ENCODE assay signal across 9 cellular contexts in genomic region chr16:16004314-16004749, GRCh38. TPM values are rescaled to one million over a fixed set of nuclear protein-coding genes. Genes with fewer than 3 reads are reported as not detected.
DNase-seq lines count a peak whose midpoint lies in the region; TF ChIP-seq lines count a peak whose summit lies in the region.
"Had no signal": no experiment of that assay in that cellular context is flagged by ENCODE, and none has a peak within 500 bp of the region (broad histone marks: within the 10 kb centered on the region; RNA-seq: fewer than 3 reads in every experiment).

No MANE protein-coding gene starts in this region.

- in situ Hi-C loops in G401 (cut with HindIII; ENCODE audit: low sequenced_read_pairs), result no loop called here

- no peaks in the 10 kb centered on the region for H4K20me1 ChIP-seq in SK-N-SH (ENCODE audit: insufficient read depth)

- TF ChIP-seq POLR2A in stomach (IDR thresholded peaks at IDR 0.05), result no peak

- POLR2A ChIA-PET in SK-N-SH (lab: Yijun Ruan, JAX), result no interaction called here

- TF ChIP-seq EP300 in SK-N-SH (IDR thresholded peaks at IDR 0.05; ENCODE audit: borderline replicate concordance in 1 of 2, low read depth in 1 of 2, low read length in 1 of 2), result peak in 1 of 2 experiments; percentile 47; a peak in 1 of 4 replicates
- no peak for TF ChIP-seq EP300 in stomach (IDR thresholded peaks at IDR 0.05)

- TF ChIP-seq CTCF in SK-N-SH (IDR thresholded peaks at IDR 0.05) (no peak), fibroblast of pulmonary artery (IDR thresholded peaks at IDR 0.05; ENCODE audit: low read length, missing control alignments) (no peak), stomach (IDR thresholded peaks at IDR 0.05) (no peak)

- H3K9me2 ChIP-seq in SK-N-SH, result no peaks in the 10 kb centered on the region

- H3K27ac ChIP-seq in SK-N-SH (ENCODE audit: low read depth in 2 of 2, low read length in 1 of 2) (peak overlapping the region in 1 of 2 experiments; percentile 75; a peak in 3 of 4 replicates), stomach (peak overlapping the region in 4 of 5 donors; percentile 49 to 65 (median 58))

- no peaks in the 10 kb centered on the region for H3K27me3 ChIP-seq in SK-N-SH (ENCODE audit: insufficient read depth)
- no peaks in the 10 kb centered on the region for H3K27me3 ChIP-seq in stomach

- TF ChIP-seq RAD21 in SK-N-SH (IDR thresholded peaks at IDR 0.05; ENCODE audit: low read length), result no peak

- no peak overlapping the region for H3K9ac ChIP-seq in SK-N-SH

- H2AFZ ChIP-seq in SK-N-SH (ENCODE audit: low read depth), result no peak overlapping the region

- peak; percentile 63 for DNase-seq in H4 (ENCODE audit: low spot score)
- no peak for DNase-seq in SK-N-SH
- DNase-seq in fibroblast of pulmonary artery (ENCODE audit: low read depth), result peak; percentile 75
- no peak for DNase-seq in stomach
- DNase-seq in NAMALWA (ENCODE audit: low spot score), result no peak
- DNase-seq in head of caudate nucleus, result no peak
- DNase-seq in activated CD4-positive, alpha-beta T cell treated with anti-CD3 and anti-CD28 coated beads for 4 hours, result no peak
- no peak for DNase-seq in G401 (ENCODE audit: low spot score)
- DNase-seq: activated CD8-positive, alpha-beta memory T cell treated with anti-CD3 and anti-CD28 coated beads for 24 hours had no signal

- no peak overlapping the region for H3K4me3 ChIP-seq in SK-N-SH (ENCODE audit: low read depth in 2 of 2, low read length in 1 of 2)
- H3K4me3 ChIP-seq in fibroblast of pulmonary artery (replicated peaks; ENCODE audit: low read depth, low read length), result no peak overlapping the region
- H3K4me3 ChIP-seq in stomach, result no peak overlapping the region

- peaks cover 71% of the 10 kb centered on the region for H3K79me2 ChIP-seq in SK-N-SH (ENCODE audit: insufficient read depth)

- H3K36me3 ChIP-seq in SK-N-SH (replicated peaks in 1 of 2; ENCODE audit: control insufficient read depth in 1 of 2, insufficient read depth in 2 of 2, low read length in 1 of 2) (no peaks in the 10 kb centered on the region), stomach (peaks cover 0 to 8% (median 6%) of the 10 kb centered on the region in 4 donors)

- intact Hi-C loops in stomach (cut with DNase I; ENCODE audit: low total_unique reads) (no loop called here), head of caudate nucleus (cut with DNase I) (no loop called here)

- WGBS in SK-N-SH (ENCODE audit: low lambda C conversion rate), result 47% methylated on average over 5 of the region's 5 CpGs
- WGBS in stomach, 5 donors, result 38 to 48% (median 41%) methylated on average over 5 of the region's 5 CpGs

- H3K9me3 ChIP-seq in SK-N-SH (no peaks in the 10 kb centered on the region), stomach (no peaks in the 10 kb centered on the region)

- H3F3A ChIP-seq in SK-N-SH (replicated peaks; ENCODE audit: insufficient read depth), result peaks cover 26% of the 10 kb centered on the region

- H3K4me1 ChIP-seq in SK-N-SH (ENCODE audit: control insufficient read depth in 1 of 2, insufficient read depth in 2 of 2, low read depth in 1 of 2, low read length in 1 of 2) (peaks cover 0 to 17% of the 10 kb centered on the region in 2 experiments; a peak in 2 of 4 replicates), stomach (peaks cover 15 to 59% (median 37%) of the 10 kb centered on the region in 4 donors)

- CTCF ChIA-PET in SK-N-SH (lab: Yijun Ruan, JAX), result no interaction called here

- H3K4me2 ChIP-seq in SK-N-SH, result 0 out of 2 replicates have a peak overlapping the region, but pooled peaks have one; percentile 31

TF ChIP-seq in SK-N-SH, 30 proteins besides CTCF, POLR2A, EP300 and RAD21:
- peak; percentile 54 for TF ChIP-seq TCF12 (IDR thresholded peaks at IDR 0.05)
- TF ChIP-seq MEF2A (IDR thresholded peaks at IDR 0.05; ENCODE audit: borderline replicate concordance, low read depth), result no peak
- TF ChIP-seq USF1 (IDR thresholded peaks at IDR 0.05; ENCODE audit: borderline replicate concordance, low read depth), result no peak
- peak; percentile 54; the same call in 1 of the 2 replicates for TF ChIP-seq NFIC (IDR thresholded peaks at IDR 0.05; ENCODE audit: borderline replicate concordance)
- TF ChIP-seq JUND (IDR thresholded peaks at IDR 0.05), result peak; percentile 48
- 0 out of 2 replicates have a peak, but pooled peaks have one; percentile 26 for TF ChIP-seq PBX3 (IDR thresholded peaks at IDR 0.05)

RNA-seq across cellular contexts. Expression of gene ABCC1, which starts 54.9 kb away (rescaled TPM):
- 9.7 and 12.5 TPM in 2 replicates for total RNA-seq in H4 (2014; rRNA removed; shearing (Covaris generic))
- polyA plus RNA-seq in SK-N-SH (2012; rRNA removed) (17.7 and 23.7 TPM in 2 replicates), stomach (10 to 100 TPM in 1 of 3 donors, 1 to 10 TPM in 2; 2.3 to 10.5 (median 6.5) TPM)
- polyA plus RNA-seq in SK-N-SH (2012; cell fraction: cytosol; rRNA removed), result 13.4 and 19.1 TPM in 2 replicates
- polyA plus RNA-seq in SK-N-SH (2012; cell fraction: nucleus; rRNA removed), result 49.9 and 61.1 TPM in 2 replicates
- total RNA-seq in stomach, result 100 to 1,000 TPM in 1 of 5 donors, 10 to 100 TPM in 4; 21.4 to 105 (median 50.4) TPM
- total RNA-seq in G401 (2014; rRNA removed; shearing (Covaris generic)), result 22.4 and 26.4 TPM in 2 replicates

Comparison
In these comparisons a context has a peak if more than half of its experiments do, and no peak if none do; other contexts are left out.
1. DNase-seq: peak in H4 (single experiment) and fibroblast of pulmonary artery (single experiment); none in SK-N-SH (single experiment), stomach (single experiment), NAMALWA (single experiment), head of caudate nucleus (0 of 42), activated CD4-positive, alpha-beta T cell treated with anti-CD3 and anti-CD28 coated beads for 4 hours (0 of 2) and G401 (single experiment).